Comparison of ENCODE assay signal across 20 cellular contexts in genomic region chr9:136008693-136008997, GRCh38. TPM values are rescaled to one million over a fixed set of nuclear protein-coding genes. Genes with fewer than 3 reads are reported as not detected.
DNase-seq lines count a peak whose midpoint lies in the region; ATAC-seq and TF ChIP-seq lines count a peak whose summit lies in the region.
"Had no signal": no experiment of that assay in that cellular context is flagged by ENCODE, and none has a peak within 500 bp of the region (broad histone marks: within the 10 kb centered on the region; RNA-seq: fewer than 3 reads in every experiment).

No MANE protein-coding gene starts in this region.

- no peak for TF ChIP-seq POLR2A in transverse colon (IDR thresholded peaks at IDR 0.05)

- H3K4me1 Mint-ChIP-seq in endodermal cell (peaks cover 12% of the 10 kb centered on the region), GM23338 (peaks cover 59% of the 10 kb centered on the region)
- H3K4me1 Mint-ChIP-seq: activated CD4-positive, alpha-beta T cell treated with anti-CD3 and anti-CD28 coated beads for 36 hours; activated CD8-positive, alpha-beta memory T cell treated with anti-CD3 and anti-CD28 coated beads, Interleukin-2, amount 10 ng/mL, durations not matched to agents 7 days and 5 days had no signal

- H3K4me2 ChIP-seq in Karpas-422 (ENCODE audit: low read depth, low read length, poor library complexity, severe bottlenecking) (peak overlapping the region; percentile 53), GM23338 (no peak overlapping the region)

- in situ Hi-C loops in transverse colon (cut with MboI; ENCODE audit: low pct_ligation_motif_present in 1 of 4, low pct_unique_long_range_greater_than_20kb in 1 of 4, low sequenced_read_pairs in 3 of 4), result no loop called here

- H3K36me3 Mint-ChIP-seq in endodermal cell (ENCODE audit: low read depth), result peaks cover 2% of the 10 kb centered on the region
- no peaks in the 10 kb centered on the region; the same call in 2 of the 3 replicates for H3K36me3 Mint-ChIP-seq in GM23338 (ENCODE audit: low read depth)
- H3K36me3 Mint-ChIP-seq: activated CD8-positive, alpha-beta memory T cell treated with anti-CD3 and anti-CD28 coated beads, Interleukin-2, amount 10 ng/mL, durations not matched to agents 7 days and 5 days; activated naive CD4-positive, alpha-beta T cell treated with anti-CD3 and anti-CD28 coated beads, Interleukin-2, amount 50 U/mL, for 72 hours; stimulated activated memory B cell treated with anti-CD40 and anti-IgM and Interleukin-4, amounts not matched to agents 10 μg/mL and 1 μg/mL and 100 μg/mL, for 72 hours had no signal

- H3F3A ChIP-seq in GM23338 (replicated peaks; ENCODE audit: low read depth), result peaks cover 17% of the 10 kb centered on the region; the same call in 1 of the 2 replicates

- DNase-seq in Karpas-422 (no peak), caudate nucleus (lab: John Stamatoyannopoulos, UW) (no peak), transverse colon (no peak), endodermal cell (no peak), GM23338 (ENCODE audit: low spot score) (no peak), MG63 (no peak)
- DNase-seq: activated CD4-positive, alpha-beta T cell treated with anti-CD3 and anti-CD28 coated beads for 36 hours; activated CD8-positive, alpha-beta memory T cell treated with anti-CD3 and anti-CD28 coated beads, Interleukin-2, amount 10 ng/mL, durations not matched to agents 7 days and 5 days; Caco-2; NCI-H1436 treated with DMSO at 0.1 percent for 48 hours; NCI-H2171 treated with DMSO at 0.1 percent for 48 hours; NCI-H526 treated with DMSO at 0.1 percent for 48 hours; SHP77; tibial artery had no signal

- TF ChIP-seq CTCF in transverse colon (IDR thresholded peaks at IDR 0.05) (no peak), endodermal cell (conservative IDR thresholded peaks at IDR 0.05) (no peak), GM23338 (conservative IDR thresholded peaks at IDR 0.05; ENCODE audit: low read depth in 2 of 2) (no peak)

- WGBS in transverse colon (ENCODE audit: low coverage in 1 of 2), 2 donors, result 86% methylated on average over 21 of the region's 21 CpGs; no CpG with 5 or more reads in 1 of the 2 donors
- 75 to 86% methylated on average over 16 to 18 of the region's 21 CpGs for WGBS in endodermal cell (ENCODE audit: insufficient coverage in 1 of 2, insufficient read length in 1 of 2), 2 experiments

- TF ChIP-seq EP300 in transverse colon (IDR thresholded peaks at IDR 0.05; ENCODE audit: low read depth), result no peak

- intact Hi-C loops in transverse colon (cut with DNase I; ENCODE audit: low total_unique reads), result no loop called here

- no peak for ATAC-seq in GM23338
- ATAC-seq: activated CD4-positive, alpha-beta T cell treated with anti-CD3 and anti-CD28 coated beads for 36 hours; activated CD8-positive, alpha-beta memory T cell treated with anti-CD3 and anti-CD28 coated beads, Interleukin-2, amount 10 ng/mL, durations not matched to agents 7 days and 5 days; activated naive CD4-positive, alpha-beta T cell treated with anti-CD3 and anti-CD28 coated beads, Interleukin-2, amount 50 U/mL, for 72 hours; sciatic nerve; stimulated activated memory B cell treated with anti-CD40 and anti-IgM and Interleukin-4, amounts not matched to agents 10 μg/mL and 1 μg/mL and 100 μg/mL, for 72 hours had no signal

- H2AFZ ChIP-seq in Karpas-422 (ENCODE audit: low read length) (no peak overlapping the region), GM23338 (no peak overlapping the region)

- H3K79me2 ChIP-seq in Karpas-422 (ENCODE audit: low read length), result no peaks in the 10 kb centered on the region
- H3K79me2 ChIP-seq in GM23338 (replicated peaks; ENCODE audit: insufficient read depth), result no peaks in the 10 kb centered on the region

- H3K4me1 ChIP-seq in Karpas-422 (ENCODE audit: low read length) (peaks cover 55% of the 10 kb centered on the region), muscle layer of duodenum (ENCODE audit: control insufficient read depth in 1 of 2, insufficient read depth in 2 of 2, low read length in 2 of 2) (peaks cover 0 to 34% of the 10 kb centered on the region in 2 donors), transverse colon (peaks cover 9 to 33% (median 19%) of the 10 kb centered on the region in 4 donors), endodermal cell (ENCODE audit: control insufficient read depth, insufficient read depth, low read length) (peaks cover 3% of the 10 kb centered on the region), GM23338 (ENCODE audit: insufficient read depth) (peaks cover 21% of the 10 kb centered on the region)

- H3K4me3 Mint-ChIP-seq in endodermal cell (no peak overlapping the region), GM23338 (no peak overlapping the region)
- H3K4me3 Mint-ChIP-seq: activated CD4-positive, alpha-beta T cell treated with anti-CD3 and anti-CD28 coated beads for 36 hours; activated CD8-positive, alpha-beta memory T cell treated with anti-CD3 and anti-CD28 coated beads, Interleukin-2, amount 10 ng/mL, durations not matched to agents 7 days and 5 days; activated T-helper 1 cell treated with anti-CD3 and anti-CD28 coated beads, Interleukin-12 subunit alpha, Interleukin-12 subunit beta, Interleukin-2, Interleukin-4 antibody, amounts not matched to agents 30 ng/mL and 10 ng/mL and 1 ng/mL, durations not matched to agents 14 hours and 24 hours and 36 hours; B cell; stimulated activated memory B cell treated with anti-CD40 and anti-IgM and Interleukin-4, amounts not matched to agents 10 μg/mL and 1 μg/mL and 100 μg/mL, for 72 hours had no signal

- no peak overlapping the region for H3K27ac Mint-ChIP-seq in endodermal cell
- H3K27ac Mint-ChIP-seq in GM23338, result no peak overlapping the region
- H3K27ac Mint-ChIP-seq: activated CD4-positive, alpha-beta T cell treated with anti-CD3 and anti-CD28 coated beads for 36 hours; activated CD8-positive, alpha-beta memory T cell treated with anti-CD3 and anti-CD28 coated beads, Interleukin-2, amount 10 ng/mL, durations not matched to agents 7 days and 5 days; activated naive CD4-positive, alpha-beta T cell treated with anti-CD3 and anti-CD28 coated beads, Interleukin-2, amount 50 U/mL, for 72 hours; activated T-helper 1 cell treated with anti-CD3 and anti-CD28 coated beads, Interleukin-12 subunit alpha, Interleukin-12 subunit beta, Interleukin-2, Interleukin-4 antibody, amounts not matched to agents 30 ng/mL and 10 ng/mL and 1 ng/mL, durations not matched to agents 14 hours and 24 hours and 36 hours; B cell; stimulated activated memory B cell treated with anti-CD40 and anti-IgM and Interleukin-4, amounts not matched to agents 10 μg/mL and 1 μg/mL and 100 μg/mL, for 72 hours had no signal

- H3K9me3 ChIP-seq in Karpas-422 (ENCODE audit: low read length), result no peaks in the 10 kb centered on the region; the same call in 1 of the 2 replicates
- H3K9me3 ChIP-seq in muscle layer of duodenum (ENCODE audit: control insufficient read depth in 1 of 2, low read length in 2 of 2), result no peaks in the 10 kb centered on the region
- no peaks in the 10 kb centered on the region for H3K9me3 ChIP-seq in transverse colon
- no peaks in the 10 kb centered on the region for H3K9me3 ChIP-seq in endodermal cell (ENCODE audit: control insufficient read depth, low read length)
- H3K9me3 ChIP-seq in MG63, result no peaks in the 10 kb centered on the region
- H3K9me3 ChIP-seq: Caco-2, tibial artery had no signal

- H3K27me3 ChIP-seq in Karpas-422 (ENCODE audit: low read length), result no peaks in the 10 kb centered on the region
- H3K27me3 ChIP-seq in muscle layer of duodenum (ENCODE audit: low read depth, low read length), result no peaks in the 10 kb centered on the region
- no peaks in the 10 kb centered on the region for H3K27me3 ChIP-seq in transverse colon
- H3K27me3 ChIP-seq in endodermal cell (ENCODE audit: control insufficient read depth, insufficient read depth, low read length, poor library complexity, severe bottlenecking), result no peaks in the 10 kb centered on the region
- H3K27me3 ChIP-seq in GM23338 (ENCODE audit: insufficient read depth), result no peaks in the 10 kb centered on the region
- H3K27me3 ChIP-seq in MG63, result no peaks in the 10 kb centered on the region
- H3K27me3 ChIP-seq: tibial artery had no signal

- H3K27ac ChIP-seq in Karpas-422 (ENCODE audit: low read length), result no peak overlapping the region
- H3K27ac ChIP-seq in caudate nucleus (ENCODE audit: low read depth, low read length), result peak overlapping the region; percentile 6
- peak overlapping the region; percentile 39 for H3K27ac ChIP-seq in muscle layer of duodenum (ENCODE audit: low read length)
- H3K27ac ChIP-seq in transverse colon, result peak overlapping the region; percentile 65 to 74 (median 68)
- H3K27ac ChIP-seq in endodermal cell (ENCODE audit: low read depth, low read length), result no peak overlapping the region
- H3K27ac ChIP-seq in GM23338 (ENCODE audit: low read depth), result no peak overlapping the region
- H3K27ac ChIP-seq: tibial artery had no signal

- H3K27me3 Mint-ChIP-seq in endodermal cell (ENCODE audit: insufficient read depth) (no peaks in the 10 kb centered on the region), GM23338 (ENCODE audit: insufficient read depth, low read depth, poor library complexity) (peaks cover 18% of the 10 kb centered on the region)
- H3K27me3 Mint-ChIP-seq: activated CD4-positive, alpha-beta T cell treated with anti-CD3 and anti-CD28 coated beads for 36 hours; activated CD8-positive, alpha-beta memory T cell treated with anti-CD3 and anti-CD28 coated beads, Interleukin-2, amount 10 ng/mL, durations not matched to agents 7 days and 5 days; B cell had no signal

- H3K9ac ChIP-seq in Karpas-422 (ENCODE audit: low read length) (no peak overlapping the region), endodermal cell (ENCODE audit: extremely low read depth, low read length, poor library complexity, severe bottlenecking) (no peak overlapping the region)

- H3K4me3 ChIP-seq in Karpas-422 (ENCODE audit: low read length) (peak overlapping the region; percentile 30; the same call in 1 of the 2 replicates), muscle layer of duodenum (ENCODE audit: low read depth in 1 of 2, low read length in 2 of 2) (no peak overlapping the region), transverse colon (no peak overlapping the region), endodermal cell (ENCODE audit: low read length) (no peak overlapping the region), GM23338 (no peak overlapping the region), MG63 (no peak overlapping the region)
- H3K4me3 ChIP-seq: tibial artery had no signal

- H4K20me1 ChIP-seq in Karpas-422 (ENCODE audit: insufficient read depth, low read depth, low read length) (no peaks in the 10 kb centered on the region), GM23338 (replicated peaks; ENCODE audit: insufficient read depth) (no peaks in the 10 kb centered on the region)

- H3K36me3 ChIP-seq in Karpas-422 (ENCODE audit: insufficient read depth, low read length) (no peaks in the 10 kb centered on the region), muscle layer of duodenum (ENCODE audit: control insufficient read depth in 1 of 2, insufficient read depth in 2 of 2, low read length in 2 of 2) (peaks cover 2 to 32% of the 10 kb centered on the region in 2 donors), transverse colon (peaks cover 0 to 3% (median 0%) of the 10 kb centered on the region in 4 donors), endodermal cell (ENCODE audit: control insufficient read depth, insufficient read depth, low read length) (no peaks in the 10 kb centered on the region), GM23338 (ENCODE audit: insufficient read depth) (no peaks in the 10 kb centered on the region), MG63 (peaks cover 4% of the 10 kb centered on the region)

- H3K9me3 Mint-ChIP-seq in endodermal cell, result no peaks in the 10 kb centered on the region
- no peaks in the 10 kb centered on the region for H3K9me3 Mint-ChIP-seq in GM23338
- H3K9me3 Mint-ChIP-seq: activated naive CD4-positive, alpha-beta T cell treated with anti-CD3 and anti-CD28 coated beads, Interleukin-2, amount 50 U/mL, for 72 hours; activated T-helper 1 cell treated with anti-CD3 and anti-CD28 coated beads, Interleukin-12 subunit alpha, Interleukin-12 subunit beta, Interleukin-2, Interleukin-4 antibody, amounts not matched to agents 30 ng/mL and 10 ng/mL and 1 ng/mL, durations not matched to agents 14 hours and 24 hours and 36 hours; stimulated activated memory B cell treated with anti-CD40 and anti-IgM and Interleukin-4, amounts not matched to agents 10 μg/mL and 1 μg/mL and 100 μg/mL, for 72 hours had no signal

- no peaks in the 10 kb centered on the region for H3K9me2 ChIP-seq in Karpas-422 (replicated peaks; ENCODE audit: insufficient read depth, low read length)
- H3K9me2 ChIP-seq in GM23338 (ENCODE audit: insufficient read depth), result no peaks in the 10 kb centered on the region

RNA-seq across cellular contexts. Expression of gene UBAC1, which starts 47.5 kb away (rescaled TPM):
- total RNA-seq in Karpas-422 (2014; rRNA removed; shearing (Covaris generic); ENCODE audit: low replicate concordance), result 32.1 and 56.9 TPM in 2 replicates
- total RNA-seq in transverse colon, result 10 to 100 TPM; 42.6 to 91.9 (median 62.9) TPM
- 10 to 100 TPM; 47.9 to 48.4 TPM for total RNA-seq in endodermal cell
- polyA plus RNA-seq in endodermal cell (2013, experiment 1 of 2), result 43.3 TPM
- 38.8 TPM for polyA plus RNA-seq in endodermal cell (2013, experiment 2 of 2)
- 86.6 and 95.7 TPM in 2 replicates for total RNA-seq in GM23338 (2014; rRNA removed; shearing (Covaris generic))
- polyA plus RNA-seq in GM23338 (2016; fragmentation: Nextera tagmentation; extraction: Ambion mirVana), result 63.2 and 71.6 TPM in 2 replicates
- 49.9 and 81.3 TPM in 2 replicates for total RNA-seq in MG63 (2014; rRNA removed; shearing (Covaris generic); ENCODE audit: low replicate concordance)

Comparison
In these comparisons a context has a peak if more than half of its experiments do, and no peak if none do; other contexts are left out.
1. H3K27ac ChIP-seq: peak in caudate nucleus (single experiment), muscle layer of duodenum (single experiment) and transverse colon (4 of 4); none in Karpas-422 (single experiment), endodermal cell (single experiment) and GM23338 (single experiment).